8 cellular contexts compared by ENCODE assay signal in the genomic region with DNA sequence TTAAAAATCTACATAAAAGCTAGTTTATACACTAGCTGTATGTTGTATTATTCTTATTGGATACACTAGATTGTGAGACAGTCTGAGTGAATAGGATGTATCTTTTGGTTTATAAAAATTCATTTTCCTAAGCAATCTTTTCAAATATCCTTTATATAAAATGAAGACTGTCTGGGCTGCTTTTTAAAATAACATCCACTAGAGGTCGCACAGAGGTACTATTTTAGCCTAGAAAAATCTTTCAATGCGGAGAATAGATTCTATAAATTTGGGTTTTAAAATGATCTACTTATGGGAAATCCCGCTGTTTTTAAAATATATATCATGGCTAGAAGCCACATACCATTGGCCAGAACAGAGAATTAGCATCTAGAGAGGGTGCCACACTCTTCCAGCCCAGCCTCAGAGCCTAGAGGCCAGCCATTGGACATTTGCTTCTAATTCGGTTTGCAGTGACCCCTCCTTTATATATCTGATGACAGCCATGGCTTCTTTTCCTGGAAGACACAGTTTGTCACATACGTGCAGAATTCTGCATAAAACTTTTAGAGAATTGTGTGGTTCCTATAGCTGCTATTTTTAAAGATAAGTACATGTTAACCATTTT. TPM values are rescaled to one million over a fixed set of nuclear protein-coding genes. Genes with fewer than 3 reads are reported as not detected.
DNase-seq lines count a peak whose midpoint lies in the region; ATAC-seq and TF ChIP-seq lines count a peak whose summit lies in the region.

No MANE protein-coding gene starts in this region.

- WGBS in mammary epithelial cell (ENCODE audit: low coverage, missing lambda C conversion rate): 9% methylated on average over 5 of the region's 5 CpGs
- WGBS in aorta, 2 donors: 1 to 4% methylated on average over 5 of the region's 5 CpGs

- H3K4me3 ChIP-seq in Caco-2 (ENCODE audit: low read depth, low read length): no peak overlapping the region
- H3K4me3 ChIP-seq in mammary epithelial cell (replicated peaks in 1 of 3; ENCODE audit: insufficient read depth in 1 of 3, low read depth in 2 of 3, low read length in 3 of 3): no peak overlapping the region
- no peak overlapping the region for H3K4me3 ChIP-seq in aorta (ENCODE audit: low read length in 2 of 2)

- no peak for ATAC-seq in aorta (ENCODE audit: low FRiP score)

- H3K9ac ChIP-seq in mammary epithelial cell (ENCODE audit: insufficient read depth, low read length): no peak overlapping the region

- H3K27ac Mint-ChIP-seq in Caco-2 (ENCODE audit: unreplicated experiment) (no peak overlapping the region), mesothelial cell of epicardium (no peak overlapping the region)

- H3K4me2 ChIP-seq in mammary epithelial cell (ENCODE audit: insufficient read depth, low read depth, low read length): no peak overlapping the region

- in situ Hi-C loops in mammary epithelial cell (cut with MboI; ENCODE audit: low sequenced_read_pairs in 2 of 2): no loop called here

- dilution Hi-C loops in mammary epithelial cell (cut with HindIII; ENCODE audit: low sequenced_read_pairs): no loop called here

- BruUV-seq in Caco-2 (replicated peaks; lab: Mats Ljungman, UMichigan): no TSS peak
- BruUV-seq in mammary epithelial cell (replicated peaks; lab: Mats Ljungman, UMichigan): no TSS peak

- POLR2A ChIA-PET in Caco-2 (lab: Charles Lee): no interaction called here

- no peaks in the 10 kb centered on the region for H3K9me3 Mint-ChIP-seq in Caco-2 (ENCODE audit: unreplicated experiment)
- H3K9me3 Mint-ChIP-seq in mesothelial cell of epicardium: no peaks in the 10 kb centered on the region

- peaks cover 5% of the 10 kb centered on the region for H3K27me3 Mint-ChIP-seq in Caco-2 (ENCODE audit: insufficient read depth, unreplicated experiment)
- peaks cover 7% of the 10 kb centered on the region for H3K27me3 Mint-ChIP-seq in mesothelial cell of epicardium (ENCODE audit: low read depth)

- H3K27ac ChIP-seq in mammary epithelial cell (ENCODE audit: insufficient read depth, low read depth, low read length): no peak overlapping the region
- no peak overlapping the region for H3K27ac ChIP-seq in aorta (ENCODE audit: low read depth in 1 of 2, low read length in 2 of 2)

- H3K9me3 ChIP-seq in Caco-2 (no peaks in the 10 kb centered on the region), mammary epithelial cell (replicated peaks; ENCODE audit: insufficient read depth, low read length) (no peaks in the 10 kb centered on the region), aorta (ENCODE audit: control insufficient read depth, low read length) (no peaks in the 10 kb centered on the region)

- H4K20me1 ChIP-seq in mammary epithelial cell (ENCODE audit: insufficient read depth, low read length): no peaks in the 10 kb centered on the region

- intact Hi-C loops in Caco-2 (cut with micrococcal nuclease; ENCODE audit: unreplicated experiment) (loop anchor here (1.0 to 10.0 kb wide), 5 partner anchors 28 to 375 kb away; no protein-coding TSS in a partner anchor), mammary epithelial cell (cut with micrococcal nuclease) (loop anchor here (1.0 kb wide), 2 partner anchors 44 to 84 kb away; no protein-coding TSS in a partner anchor), posterior vena cava (cut with DNase I) (loop anchor here (5.0 kb wide), 1 partner anchor 43 kb away; no protein-coding TSS in a partner anchor), aorta (cut with DNase I) (loop anchor here (2.0 to 5.0 kb wide), 3 partner anchors 43 to 83 kb away; no protein-coding TSS in a partner anchor)

- TF ChIP-seq CTCF in Caco-2 (IDR thresholded peaks at IDR 0.05; ENCODE audit: insufficient read depth in 1 of 2, low read depth in 1 of 2, low read length in 1 of 2, severe bottlenecking in 1 of 2, unreplicated experiment in 1 of 2): peak; percentile 78 to 86
- peak; percentile 13 for TF ChIP-seq CTCF in GM20000 (IDR thresholded peaks at IDR 0.05; ENCODE audit: extremely low read depth, missing control alignments)
- peak; percentile 47 to 56 for TF ChIP-seq CTCF in mammary epithelial cell (conservative IDR thresholded peaks at IDR 0.05 in 1 of 2, IDR thresholded peaks at IDR 0.05 in 1 of 2; ENCODE audit: extremely low read depth in 1 of 2, insufficient read depth in 1 of 2, low read depth in 1 of 2, low read length in 2 of 2)
- peak; percentile 69 for TF ChIP-seq CTCF in mesothelial cell of epicardium (IDR thresholded peaks at IDR 0.05; ENCODE audit: unreplicated experiment)

- H3K4me1 Mint-ChIP-seq in Caco-2 (ENCODE audit: low read depth, unreplicated experiment) (no peaks in the 10 kb centered on the region), mesothelial cell of epicardium (peaks cover 15% of the 10 kb centered on the region)

- CTCF ChIA-PET in Caco-2 (lab: Charles Lee) (interaction anchor here (1.0 to 1.3 kb wide), 2 partner anchors 48 to 79 kb away, joined by 3 to 4 read pairs; a partner anchor contains a TSS), mammary epithelial cell (lab: Charles Lee; ENCODE audit: low non-redundant PET) (interaction anchor here (0.6 kb wide), 1 partner anchor 622 kb away, joined by 3 read pairs; no protein-coding TSS in a partner anchor)

- H3K79me2 ChIP-seq in mammary epithelial cell (ENCODE audit: insufficient read depth, low read length): no peaks in the 10 kb centered on the region

- H3K36me3 ChIP-seq in Caco-2 (ENCODE audit: control insufficient read depth, insufficient read depth, low read length) (no peaks in the 10 kb centered on the region), mammary epithelial cell (ENCODE audit: insufficient read depth, low read length) (no peaks in the 10 kb centered on the region), aorta (ENCODE audit: control insufficient read depth in 1 of 2, insufficient read depth in 2 of 2, low read length in 1 of 2) (no peaks in the 10 kb centered on the region)

- H3K36me3 Mint-ChIP-seq in Caco-2 (ENCODE audit: insufficient read depth, unreplicated experiment) (no peaks in the 10 kb centered on the region), mesothelial cell of epicardium (no peaks in the 10 kb centered on the region)

- peak overlapping the region; percentile 16 for H2AFZ ChIP-seq in mammary epithelial cell (ENCODE audit: low read depth, low read length)

- H3K4me1 ChIP-seq in Caco-2: peaks cover 11% of the 10 kb centered on the region
- peaks cover 2% of the 10 kb centered on the region for H3K4me1 ChIP-seq in mammary epithelial cell (ENCODE audit: insufficient read depth, low read length)
- no peaks in the 10 kb centered on the region for H3K4me1 ChIP-seq in aorta (ENCODE audit: control insufficient read depth in 1 of 2, insufficient read depth in 2 of 2, low read length in 2 of 2)

- H3K27me3 ChIP-seq in Caco-2 (replicated peaks; ENCODE audit: control insufficient read depth, insufficient read depth, low read length): no peaks in the 10 kb centered on the region
- H3K27me3 ChIP-seq in mammary epithelial cell (ENCODE audit: insufficient read depth, low read length): no peaks in the 10 kb centered on the region
- no peaks in the 10 kb centered on the region for H3K27me3 ChIP-seq in aorta (ENCODE audit: control insufficient read depth in 1 of 2, insufficient read depth in 2 of 2, low read length in 1 of 2)

- DNase-seq in Caco-2: peak in 1 of 2 experiments; percentile 51
- peak; percentile 33 for DNase-seq in GM20000 (ENCODE audit: low spot score)
- DNase-seq in NCI-H446 treated with DMSO at 0.1 percent for 48 hours (lab: John Stamatoyannopoulos, UW): peak; percentile 19
- no peak for DNase-seq in mammary epithelial cell
- no peak for DNase-seq in mesothelial cell of epicardium (ENCODE audit: low spot score in 2 of 2, unreplicated experiment in 2 of 2)
- no peak for DNase-seq in posterior vena cava (ENCODE audit: low spot score)
- no peak for DNase-seq in HuH-7.5 (ENCODE audit: low spot score)
- DNase-seq in aorta: no peak

- H3K4me3 Mint-ChIP-seq in Caco-2 (ENCODE audit: unreplicated experiment): no peak overlapping the region
- H3K4me3 Mint-ChIP-seq in mesothelial cell of epicardium: no peak overlapping the region

RNA-seq across cellular contexts. Expression of a gene that starts 7.3 kb away (rescaled TPM):
- not detected in 2 replicates for total RNA-seq in Caco-2 (2022)
- total RNA-seq in mammary epithelial cell: not detected
- not detected for polyA plus RNA-seq in mammary epithelial cell
- polyA minus RNA-seq in mammary epithelial cell: not detected
- not detected in 3 replicates for total RNA-seq in mesothelial cell of epicardium
- total RNA-seq in posterior vena cava: not detected
- not detected for total RNA-seq in aorta
- polyA plus RNA-seq in aorta: not detected

RNA-seq across cellular contexts. Expression of a gene that starts 24.1 kb away (rescaled TPM):
- total RNA-seq in Caco-2 (2022): 24.5 and 25.0 TPM in 2 replicates
- total RNA-seq in mammary epithelial cell: 1 to 10 TPM in 1 of 2 donors, under 1 TPM in 1; 0.33 to 1.2 TPM
- 0.56 TPM for polyA plus RNA-seq in mammary epithelial cell
- polyA minus RNA-seq in mammary epithelial cell: 2.4 TPM
- 12.9 to 14.0 TPM (median 12.9 TPM) in 3 replicates for total RNA-seq in mesothelial cell of epicardium
- total RNA-seq in posterior vena cava: 1 to 10 TPM; 5.3 to 6.8 TPM
- total RNA-seq in aorta: 1 to 10 TPM; 8.7 to 9.7 TPM
- 1 to 10 TPM; 2.6 to 3.9 TPM for polyA plus RNA-seq in aorta

RNA-seq across cellular contexts. Expression of a gene that starts 25.8 kb away (rescaled TPM):
- total RNA-seq in Caco-2 (2022) (27.5 and 29.2 TPM in 2 replicates), mammary epithelial cell (10 to 100 TPM in 1 of 2 donors, 1 to 10 TPM in 1; 9.4 to 13.8 TPM), mesothelial cell of epicardium (16.6 to 18.9 TPM (median 16.6 TPM) in 3 replicates), posterior vena cava (10 to 100 TPM; 11.8 to 14.8 TPM), aorta (10 to 100 TPM; 12.6 to 14.4 TPM)
- polyA plus RNA-seq in mammary epithelial cell (6.2 TPM), aorta (10 to 100 TPM in 1 of 2 donors, 1 to 10 TPM in 1; 8.8 to 26.1 TPM)
- polyA minus RNA-seq in mammary epithelial cell: 4.4 TPM

RNA-seq across cellular contexts. Expression of a gene that starts 25.9 kb away (rescaled TPM):
- total RNA-seq in Caco-2 (2022) (64.8 and 80.0 TPM in 2 replicates), mammary epithelial cell (10 to 100 TPM; 10.3 to 19.5 TPM), mesothelial cell of epicardium (36.4 to 39.4 TPM (median 39.2 TPM) in 3 replicates), posterior vena cava (10 to 100 TPM; 15.2 to 15.9 TPM), aorta (10 to 100 TPM; 16.0 to 27.9 TPM)
- polyA plus RNA-seq in mammary epithelial cell (5.8 TPM), aorta (1 to 10 TPM; 3.4 to 5.0 TPM)
- 4.8 TPM for polyA minus RNA-seq in mammary epithelial cell

RNA-seq across cellular contexts. Expression of a gene that starts 47.6 kb away (rescaled TPM):
- total RNA-seq in Caco-2 (2022) (3.4 and 3.6 TPM in 2 replicates), mammary epithelial cell (under 1 TPM in 1 of 2 donors, not detected in 1; 0.33 TPM), mesothelial cell of epicardium (4.1 to 5.0 TPM (median 4.9 TPM) in 3 replicates), posterior vena cava (1 to 10 TPM; 4.4 to 4.5 TPM), aorta (1 to 10 TPM; 5.6 to 5.9 TPM)
- polyA plus RNA-seq in mammary epithelial cell (0.17 TPM), aorta (10 to 100 TPM in 1 of 2 donors, 1 to 10 TPM in 1; 2.8 to 12.9 TPM)
- not detected for polyA minus RNA-seq in mammary epithelial cell

Comparison
In these comparisons a context has a peak if more than half of its experiments do, and no peak if none do; other contexts are left out.
1. DNase-seq: peak in GM20000 (single experiment) and NCI-H446 treated with DMSO at 0.1 percent for 48 hours (single experiment); none in mammary epithelial cell (single experiment), mesothelial cell of epicardium (0 of 2), posterior vena cava (single experiment), HuH-7.5 (single experiment) and aorta (0 of 2).
2. CTCF ChIP-seq: peak in every context shown above with its lines; median percentile 82 in Caco-2; 69 in mesothelial cell of epicardium; 52 in mammary epithelial cell; 13 in GM20000.